ENCODE assay signal across 8 cellular contexts in the genomic region with DNA sequence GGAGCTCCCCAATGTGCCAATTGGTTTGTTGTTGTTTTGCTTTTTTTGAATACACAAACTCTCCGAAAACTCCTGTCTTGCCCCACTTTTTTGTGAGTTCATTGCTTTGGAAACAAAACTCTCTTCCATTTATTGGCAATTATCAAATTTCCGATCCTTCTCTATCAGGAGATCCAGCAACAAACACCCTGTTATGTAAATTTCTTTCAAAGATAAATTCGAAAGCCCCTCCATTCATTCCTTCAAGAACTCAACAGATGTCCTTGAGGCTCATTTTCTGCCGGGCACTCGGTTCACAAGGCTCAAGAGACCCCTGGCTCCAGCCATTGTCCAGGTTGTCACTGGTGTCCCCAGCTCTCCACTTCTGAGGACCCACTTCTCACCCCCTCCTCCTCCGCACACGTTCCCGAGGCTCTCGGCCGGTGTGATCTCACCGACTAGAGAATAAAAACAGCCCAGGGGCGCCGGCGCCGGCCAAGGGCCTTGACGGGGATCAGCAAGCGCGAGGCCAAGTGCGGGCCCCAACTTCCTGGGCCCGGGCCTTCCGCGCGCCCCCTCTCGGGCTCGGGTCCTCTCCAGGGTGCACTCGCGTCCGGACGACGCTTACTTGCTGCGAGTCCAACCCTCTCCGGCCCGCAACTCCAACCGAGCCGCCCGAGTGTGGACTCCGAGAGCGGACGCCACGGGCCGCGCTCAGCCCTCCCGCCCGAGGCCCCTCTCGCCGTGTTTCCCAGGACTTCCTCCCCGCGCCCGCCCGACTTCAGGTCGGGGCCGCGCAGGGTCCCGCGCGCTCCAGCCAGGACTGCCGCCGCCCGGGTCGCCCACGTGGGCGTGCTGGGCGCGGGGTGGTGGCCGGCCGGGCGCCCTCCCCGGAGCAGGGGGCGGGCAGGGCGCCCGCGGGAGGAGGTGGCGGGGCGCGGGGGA. TPM values are rescaled to one million over a fixed set of nuclear protein-coding genes. Genes with fewer than 3 reads are reported as not detected.
DNase-seq lines count a peak whose midpoint lies in the region; ATAC-seq and TF ChIP-seq lines count a peak whose summit lies in the region.

No MANE protein-coding gene starts in this region.

- H3K4me2 ChIP-seq in KMS-11, result peak overlapping the region; percentile 39

- H3K9ac ChIP-seq in KMS-11 (peak overlapping the region; percentile 75), rectal smooth muscle tissue (ENCODE audit: low read length) (no peak overlapping the region)

- peak overlapping the region; percentile 85; the same call in 1 of the 2 replicates for H2AFZ ChIP-seq in KMS-11 (ENCODE audit: low read depth)

- TF ChIP-seq CTCF in BE2C (IDR thresholded peaks at IDR 0.05; ENCODE audit: low read depth, low read length) (no peak), KMS-11 (conservative IDR thresholded peaks at IDR 0.05; ENCODE audit: low read depth, low read length) (no peak), cardiac muscle cell (IDR thresholded peaks at IDR 0.05; ENCODE audit: low read depth, low read length) (no peak)

- H3K36me3 ChIP-seq in BE2C (no peaks in the 10 kb centered on the region), KMS-11 (ENCODE audit: insufficient read depth) (no peaks in the 10 kb centered on the region), cardiac muscle cell (no peaks in the 10 kb centered on the region), rectal smooth muscle tissue (ENCODE audit: control insufficient read depth, insufficient read depth, low read length) (no peaks in the 10 kb centered on the region)

- no peaks in the 10 kb centered on the region for H3K4me1 ChIP-seq in BE2C
- peaks cover 32% of the 10 kb centered on the region for H3K4me1 ChIP-seq in KMS-11 (ENCODE audit: low read depth, poor library complexity, severe bottlenecking)
- H3K4me1 ChIP-seq in cardiac muscle cell (ENCODE audit: low read depth), result peaks cover 34% of the 10 kb centered on the region
- H3K4me1 ChIP-seq in rectal smooth muscle tissue (ENCODE audit: control insufficient read depth, insufficient read depth, low read length), result peaks cover 11% of the 10 kb centered on the region

- no peaks in the 10 kb centered on the region for H3K27me3 ChIP-seq in BE2C
- H3K27me3 ChIP-seq in KMS-11 (ENCODE audit: insufficient read depth, low read depth), result no peaks in the 10 kb centered on the region; the same call in 1 of the 2 replicates
- peaks cover 5% of the 10 kb centered on the region for H3K27me3 ChIP-seq in cardiac muscle cell
- no peaks in the 10 kb centered on the region for H3K27me3 ChIP-seq in rectal smooth muscle tissue (ENCODE audit: control insufficient read depth, insufficient read depth, low read length)

- H3K79me2 ChIP-seq in KMS-11 (ENCODE audit: insufficient read depth, low read depth), result no peaks in the 10 kb centered on the region; the same call in 1 of the 2 replicates

- peak overlapping the region; percentile 52 for H3K27ac ChIP-seq in KMS-11
- peak overlapping the region; percentile 93 for H3K27ac ChIP-seq in cardiac muscle cell
- peak overlapping the region; percentile 81 for H3K27ac ChIP-seq in rectal smooth muscle tissue (ENCODE audit: low read depth, low read length)

- H3K9me3 ChIP-seq in BE2C (no peaks in the 10 kb centered on the region), cardiac muscle cell (ENCODE audit: low read depth) (no peaks in the 10 kb centered on the region)

- H3K4me3 ChIP-seq in BE2C (ENCODE audit: low read depth, low read length), result peak overlapping the region; percentile 84
- no peak overlapping the region for H3K4me3 ChIP-seq in KMS-11 (IDR thresholded peaks at IDR 0.05; ENCODE audit: insufficient read depth, low read depth, low read length)
- H3K4me3 ChIP-seq in cardiac muscle cell, result peak overlapping the region; percentile 66
- peak overlapping the region; percentile 66 for H3K4me3 ChIP-seq in rectal smooth muscle tissue (ENCODE audit: low read length)

- ATAC-seq in GM19455 (IDR thresholded peaks at IDR 0.05; ENCODE audit: unreplicated experiment), result peak; percentile 48

- DNase-seq in BE2C (no peak), cardiac muscle cell (ENCODE audit: low read depth in 1 of 2, low spot score in 1 of 2) (peak in 1 of 2 donors; percentile 83), GOT3 (lab: John Stamatoyannopoulos, UW) (no peak), NCI-H510A (lab: John Stamatoyannopoulos, UW) (no peak)
- DNase-seq in activated effector memory CD4-positive, alpha-beta T cell treated with anti-CD3 and anti-CD28 coated beads, Interleukin-2, amount 50 U/mL, for 16 hours, result peak; percentile 77

- no peaks in the 10 kb centered on the region for H4K20me1 ChIP-seq in KMS-11 (ENCODE audit: insufficient read depth)

RNA-seq across cellular contexts. Expression of a gene that starts 0.5 kb away (rescaled TPM):
- polyA plus RNA-seq in BE2C (2012; ENCODE audit: insufficient read depth, insufficient read length, low read depth), result 2.1 TPM
- 25.9 and 29.2 TPM in 2 replicates for total RNA-seq in cardiac muscle cell
- polyA plus RNA-seq in cardiac muscle cell, result 16.3 and 26.1 TPM in 2 replicates
